8 cellular contexts compared by ENCODE assay signal in genomic region chr7:1436608-1437007, GRCh38.
"Had no signal": no experiment of that assay in that cellular context is flagged by ENCODE, and none has a peak within 500 bp of the region (broad histone marks: within the 10 kb centered on the region; RNA-seq: fewer than 3 reads in every experiment).

No MANE protein-coding gene starts in this region.

- H3K9ac ChIP-seq: GM23248 had no signal

- H3K27ac ChIP-seq: GM23248 had no signal

- H3K4me2 ChIP-seq: GM23338 had no signal

- H3K9me3 ChIP-seq: HAP-1 had no signal

- H2AFZ ChIP-seq: GM23248, GM23338 had no signal

- H3K4me1 ChIP-seq: HAP-1 had no signal

- DNase-seq: GM23248, GOT3, H7, H9, HCEC 1CT, HFFc6 had no signal

- H3K4me3 ChIP-seq: GM23248, GM23338, HAP-1 had no signal

- H3K36me3 ChIP-seq: HAP-1 had no signal
